Comparison of ENCODE assay signal across 1 cellular context in the genomic region with DNA sequence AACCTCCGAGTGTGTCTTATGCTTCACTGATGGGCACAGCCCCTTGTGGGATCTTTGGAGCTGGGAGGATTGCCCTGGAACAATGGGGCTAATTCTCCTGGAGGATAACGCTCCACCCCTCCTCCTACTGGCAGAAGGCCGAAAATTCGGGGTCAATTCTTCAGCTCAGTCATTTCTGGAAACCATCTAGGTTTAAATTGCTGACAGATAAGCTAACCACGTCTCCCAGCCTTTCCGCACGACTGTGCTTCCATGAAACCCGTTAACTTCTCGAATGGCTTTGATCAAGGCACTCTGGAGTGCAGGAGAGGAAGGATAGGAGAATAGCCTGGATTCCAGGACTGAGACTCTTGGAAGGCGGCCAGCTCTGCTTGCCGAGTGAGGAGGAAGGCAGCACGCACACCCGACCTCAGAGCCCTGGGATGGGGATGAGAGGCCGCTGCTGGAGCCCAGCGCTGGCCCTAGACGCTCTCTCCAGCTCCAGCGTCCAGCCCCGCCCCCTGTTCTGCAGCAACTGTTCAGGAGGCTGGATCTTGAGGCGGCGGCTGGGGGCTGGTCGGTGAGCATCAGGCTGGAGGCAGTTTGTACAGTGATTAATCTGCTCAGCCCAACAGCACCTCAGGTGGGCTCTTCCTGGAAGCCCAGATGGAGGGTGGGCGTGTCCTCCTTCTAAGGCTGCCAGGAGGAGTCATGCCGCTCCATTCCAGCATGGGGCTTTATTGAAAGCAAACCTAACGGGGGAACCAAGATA.
A peak's percentile ranks its signal among the peaks of the same experiment; 100 is the strongest.
TF ChIP-seq lines count a peak whose summit lies in the region.

No MANE protein-coding gene starts in this region.

TF ChIP-seq in SK-N-SH, 30 proteins besides CTCF, POLR2A, EP300 and RAD21 (continued from another document):
- TF ChIP-seq, protein P1, sequence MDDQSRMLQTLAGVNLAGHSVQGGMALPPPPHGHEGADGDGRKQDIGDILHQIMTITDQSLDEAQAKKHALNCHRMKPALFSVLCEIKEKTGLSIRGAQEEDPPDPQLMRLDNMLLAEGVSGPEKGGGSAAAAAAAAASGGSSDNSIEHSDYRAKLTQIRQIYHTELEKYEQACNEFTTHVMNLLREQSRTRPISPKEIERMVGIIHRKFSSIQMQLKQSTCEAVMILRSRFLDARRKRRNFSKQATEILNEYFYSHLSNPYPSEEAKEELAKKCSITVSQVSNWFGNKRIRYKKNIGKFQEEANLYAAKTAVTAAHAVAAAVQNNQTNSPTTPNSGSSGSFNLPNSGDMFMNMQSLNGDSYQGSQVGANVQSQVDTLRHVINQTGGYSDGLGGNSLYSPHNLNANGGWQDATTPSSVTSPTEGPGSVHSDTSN (IDR thresholded peaks at IDR 0.05): peak; percentile 93
- TF ChIP-seq, protein P2, sequence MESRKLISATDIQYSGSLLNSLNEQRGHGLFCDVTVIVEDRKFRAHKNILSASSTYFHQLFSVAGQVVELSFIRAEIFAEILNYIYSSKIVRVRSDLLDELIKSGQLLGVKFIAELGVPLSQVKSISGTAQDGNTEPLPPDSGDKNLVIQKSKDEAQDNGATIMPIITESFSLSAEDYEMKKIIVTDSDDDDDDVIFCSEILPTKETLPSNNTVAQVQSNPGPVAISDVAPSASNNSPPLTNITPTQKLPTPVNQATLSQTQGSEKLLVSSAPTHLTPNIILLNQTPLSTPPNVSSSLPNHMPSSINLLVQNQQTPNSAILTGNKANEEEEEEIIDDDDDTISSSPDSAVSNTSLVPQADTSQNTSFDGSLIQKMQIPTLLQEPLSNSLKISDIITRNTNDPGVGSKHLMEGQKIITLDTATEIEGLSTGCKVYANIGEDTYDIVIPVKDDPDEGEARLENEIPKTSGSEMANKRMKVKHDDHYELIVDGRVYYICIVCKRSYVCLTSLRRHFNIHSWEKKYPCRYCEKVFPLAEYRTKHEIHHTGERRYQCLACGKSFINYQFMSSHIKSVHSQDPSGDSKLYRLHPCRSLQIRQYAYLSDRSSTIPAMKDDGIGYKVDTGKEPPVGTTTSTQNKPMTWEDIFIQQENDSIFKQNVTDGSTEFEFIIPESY (IDR thresholded peaks at IDR 0.05; ENCODE audit: borderline replicate concordance, low read depth): peak; percentile 45; the same call in 1 of the 2 replicates
- peak; percentile 39; the same call in 1 of the 2 replicates for TF ChIP-seq FOSL2 (IDR thresholded peaks at IDR 0.05; ENCODE audit: borderline replicate concordance, low read depth)
- no peak for TF ChIP-seq MEF2A (IDR thresholded peaks at IDR 0.05; ENCODE audit: borderline replicate concordance, low read depth)
- TF ChIP-seq POLR2AphosphoS5 (IDR thresholded peaks at IDR 0.05; ENCODE audit: low read depth, low read length): peak; percentile 64; the same call in 1 of the 2 replicates
- TF ChIP-seq SMC3 (IDR thresholded peaks at IDR 0.05; ENCODE audit: low read depth, low read length): peak; percentile 5; the same call in 1 of the 2 replicates
- no peak; the same call in 1 of the 2 replicates for TF ChIP-seq TAF1 (IDR thresholded peaks at IDR 0.05; ENCODE audit: borderline replicate concordance, low read depth, low read length)
- TF ChIP-seq MXI1 (IDR thresholded peaks at IDR 0.05; ENCODE audit: low read depth, low read length): 0 out of 2 replicates have a peak, but pooled peaks have one; percentile 2
- TF ChIP-seq, protein P3, sequence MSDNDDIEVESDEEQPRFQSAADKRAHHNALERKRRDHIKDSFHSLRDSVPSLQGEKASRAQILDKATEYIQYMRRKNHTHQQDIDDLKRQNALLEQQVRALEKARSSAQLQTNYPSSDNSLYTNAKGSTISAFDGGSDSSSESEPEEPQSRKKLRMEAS (IDR thresholded peaks at IDR 0.05; ENCODE audit: low read depth): peak; percentile 29; the same call in 1 of the 2 replicates
- TF ChIP-seq ELF1 (IDR thresholded peaks at IDR 0.05): peak; percentile 22
- no peak for TF ChIP-seq CHD2 (IDR thresholded peaks at IDR 0.05; ENCODE audit: low read length, partially characterized antibody)
